8 cellular contexts compared by ENCODE assay signal in the genomic region with DNA sequence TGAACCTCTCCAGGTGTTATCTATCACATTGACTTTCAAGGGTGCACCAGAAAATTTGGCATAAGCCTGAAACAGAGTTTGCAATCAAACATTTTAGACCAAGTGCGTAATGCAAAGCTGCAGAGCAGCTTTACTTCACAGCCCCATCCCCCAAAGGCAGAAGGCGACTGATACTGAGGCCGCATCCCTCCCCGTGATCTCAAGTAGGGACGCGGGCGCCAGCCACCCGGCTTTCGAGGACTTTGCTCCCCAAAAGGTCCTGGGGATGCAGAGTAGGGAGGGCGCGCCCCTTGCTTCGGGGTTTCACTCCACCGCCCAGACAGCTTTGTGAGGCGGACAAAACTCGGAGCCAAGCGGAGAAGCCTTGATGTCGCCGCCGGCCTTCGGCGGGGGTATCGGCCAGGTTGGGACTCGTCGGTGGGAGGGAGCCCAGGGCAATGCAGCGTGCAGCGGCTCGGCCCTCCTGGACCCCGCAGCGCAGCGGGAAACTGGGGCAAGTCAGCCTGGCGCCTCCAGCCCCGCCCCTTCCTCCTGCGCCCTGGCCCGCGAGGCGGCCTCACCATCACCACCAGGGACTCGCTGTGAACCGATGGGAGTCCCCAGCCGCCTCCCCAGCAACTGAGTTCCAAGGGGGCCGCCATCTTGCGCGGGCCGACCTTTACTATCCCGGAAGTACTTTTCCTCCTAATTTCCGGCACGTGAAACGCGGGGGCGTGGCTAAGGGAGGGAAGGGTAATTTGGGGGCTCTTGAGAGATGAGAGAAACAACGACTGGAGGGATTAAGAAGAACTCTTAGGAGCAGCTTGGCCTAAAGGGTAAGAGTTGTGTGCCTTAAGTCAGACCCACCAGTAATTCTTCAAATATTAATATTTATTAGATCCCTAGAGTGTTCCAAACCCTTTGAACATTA. TPM values are rescaled to one million over a fixed set of nuclear protein-coding genes. Genes with fewer than 3 reads are reported as not detected.
DNase-seq lines count a peak whose midpoint lies in the region; ATAC-seq and TF ChIP-seq lines count a peak whose summit lies in the region.

A gene with protein sequence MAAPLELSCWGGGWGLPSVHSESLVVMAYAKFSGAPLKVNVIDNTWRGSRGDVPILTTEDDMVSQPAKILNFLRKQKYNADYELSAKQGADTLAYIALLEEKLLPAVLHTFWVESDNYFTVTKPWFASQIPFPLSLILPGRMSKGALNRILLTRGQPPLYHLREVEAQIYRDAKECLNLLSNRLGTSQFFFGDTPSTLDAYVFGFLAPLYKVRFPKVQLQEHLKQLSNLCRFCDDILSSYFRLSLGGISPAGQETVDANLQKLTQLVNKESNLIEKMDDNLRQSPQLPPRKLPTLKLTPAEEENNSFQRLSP (minus strand): TSS at position 665 of the 910 bp plus-strand sequence. CDS start 24 bp downstream, at position 641.

- H3K9me3 Mint-ChIP-seq in activated CD4-positive, alpha-beta T cell treated with anti-CD3 and anti-CD28 coated beads for 36 hours (ENCODE audit: low read depth) = no peaks in the 10 kb centered on the region

- peaks cover 2% of the 10 kb centered on the region for H3K27me3 Mint-ChIP-seq in activated CD4-positive, alpha-beta T cell treated with anti-CD3 and anti-CD28 coated beads for 36 hours

- peak within 1 kb of the TSS; percentile 89 for H3K4me3 Mint-ChIP-seq in activated CD4-positive, alpha-beta T cell treated with anti-CD3 and anti-CD28 coated beads for 36 hours

- peak within 1 kb of the TSS; percentile 98 for H3K27ac Mint-ChIP-seq in activated CD4-positive, alpha-beta T cell treated with anti-CD3 and anti-CD28 coated beads for 36 hours

- peak within 1 kb of the TSS; percentile 87 for H3K4me3 ChIP-seq in choroid plexus epithelial cell (ENCODE audit: low read depth, low read length)

- intact Hi-C loops in activated CD4-positive, alpha-beta T cell treated with anti-CD3 and anti-CD28 coated beads for 36 hours (cut with DNase I, micrococcal nuclease) = loop anchor here (1.0 to 10.0 kb wide), 17 partner anchors 9 to 1016 kb away; partner anchors contain the start of genes HOMER1 (in 2 of the 2), SERINC5 (in 2 of the 2), ARSB (in 1 of the 2) and DHFR (in 1 of the 2)

- DNase-seq in ACHN (peak; percentile 81), NCI-H510A (lab: John Stamatoyannopoulos, UW) (peak; percentile 53), choroid plexus epithelial cell (ENCODE audit: low read depth) (peak; percentile 79), kidney glomerular epithelial cell (lab: John Stamatoyannopoulos, UW) (peak; percentile 42)
- peak; percentile 94 for DNase-seq in activated CD4-positive, alpha-beta T cell treated with anti-CD3 and anti-CD28 coated beads for 36 hours
- peak; percentile 82 to 87 for DNase-seq in stimulated activated CD4-positive, alpha-beta T cell treated with anti-CD3 and anti-CD28 coated beads, Interleukin-15, amount 100 ng/mL, for 48 hours (ENCODE audit: low read depth in 2 of 2)

- H3K4me1 Mint-ChIP-seq in activated CD4-positive, alpha-beta T cell treated with anti-CD3 and anti-CD28 coated beads for 36 hours = peaks cover 49% of the 10 kb centered on the region

- CTCF ChIA-PET in activated CD4-positive, alpha-beta T cell treated with anti-CD3 and anti-CD28 coated beads for 36 hours (lab: Charles Lee) = interaction anchor here (0.7 to 1.8 kb wide), 9 partner anchors 8 to 93 kb away, joined by 3 to 6 read pairs (median 4); no protein-coding TSS in a partner anchor

- ATAC-seq in GM18909 (IDR thresholded peaks at IDR 0.05; ENCODE audit: poor library complexity, unreplicated experiment) (peak; percentile 92), HG03175 (IDR thresholded peaks at IDR 0.05; ENCODE audit: unreplicated experiment) (peak; percentile 90)
- ATAC-seq in activated CD4-positive, alpha-beta T cell treated with anti-CD3 and anti-CD28 coated beads for 36 hours = peak; percentile 84

- POLR2A ChIA-PET in activated CD4-positive, alpha-beta T cell treated with anti-CD3 and anti-CD28 coated beads for 36 hours (lab: Charles Lee) = interaction anchor here (0.6 to 1.2 kb wide), 7 partner anchors 10 to 1007 kb away, joined by 3 to 5 read pairs (median 3); no protein-coding TSS in a partner anchor

- in situ Hi-C loops in ACHN (cut with HindIII; ENCODE audit: low pct_ligation_motif_present, low pct_unique_long_range_greater_than_20kb, low sequenced_read_pairs) = no loop called here

- H3K36me3 Mint-ChIP-seq in activated CD4-positive, alpha-beta T cell treated with anti-CD3 and anti-CD28 coated beads for 36 hours (ENCODE audit: low read depth) = peaks cover 30% of the 10 kb centered on the region

- no peak for TF ChIP-seq CTCF in choroid plexus epithelial cell (conservative IDR thresholded peaks at IDR 0.05; ENCODE audit: low read depth, low read length)

RNA-seq across cellular contexts. Expression of the gene that starts here (rescaled TPM):
- total RNA-seq in activated CD4-positive, alpha-beta T cell treated with anti-CD3 and anti-CD28 coated beads for 36 hours = 10 to 100 TPM; 11.9 to 14.3 TPM

Comparison
In these comparisons a context has a peak if more than half of its experiments do, and no peak if none do; other contexts are left out.
1. Peak in every context shown above with its lines: DNase-seq, ATAC-seq and H3K4me3 ChIP-seq.
2. DNase-seq: peak in every context shown above with its lines; median percentile 94 in activated CD4-positive, alpha-beta T cell treated with anti-CD3 and anti-CD28 coated beads for 36 hours; 84 in stimulated activated CD4-positive, alpha-beta T cell treated with anti-CD3 and anti-CD28 coated beads, Interleukin-15, amount 100 ng/mL, for 48 hours; 81 in ACHN; 79 in choroid plexus epithelial cell; 53 in NCI-H510A; 42 in kidney glomerular epithelial cell.